ENCODE assay signal across 26 cellular contexts in genomic region chr14:55121146-55121545, GRCh38. TPM values are rescaled to one million over a fixed set of nuclear protein-coding genes. Genes with fewer than 3 reads are reported as not detected.
DNase-seq lines count a peak whose midpoint lies in the region; ATAC-seq, FAIRE-seq and TF ChIP-seq lines count a peak whose summit lies in the region.
"Had no signal": no experiment of that assay in that cellular context is flagged by ENCODE, and none has a peak within 500 bp of the region (broad histone marks: within the 10 kb centered on the region; RNA-seq: fewer than 3 reads in every experiment).

No MANE protein-coding gene starts in this region.

- FAIRE-seq in astrocyte (lab: Jason Lieb, UNC) (no peak), small intestine (lab: Jason Lieb, UNC) (no peak)
- FAIRE-seq: HepG2 had no signal

- H3K9ac ChIP-seq in astrocyte (ENCODE audit: low read length), result no peak overlapping the region
- H3K9ac ChIP-seq: GM23248 had no signal

- no peaks in the 10 kb centered on the region for H3K27me3 ChIP-seq in HL-60 (ENCODE audit: insufficient read depth, poor library complexity, severe bottlenecking)
- H3K27me3 ChIP-seq in astrocyte (ENCODE audit: insufficient read depth, low read length), result no peaks in the 10 kb centered on the region
- H3K27me3 ChIP-seq in small intestine (ENCODE audit: control insufficient read depth in 2 of 2, insufficient read depth in 2 of 2, low read length in 2 of 2), result no peaks in the 10 kb centered on the region
- H3K27me3 ChIP-seq: cardiac muscle cell had no signal

- H3K4me1 Mint-ChIP-seq in astrocyte (ENCODE audit: low read depth, unreplicated experiment), result peaks cover 37% of the 10 kb centered on the region

- CTCF ChIA-PET in GM10248 (lab: Yijun Ruan, JAX), result interaction anchor here (1.6 kb wide), 1 partner anchor 31 kb away, joined by 3 read pairs; no protein-coding TSS in a partner anchor

- POLR2A ChIA-PET in GM10248 (lab: Yijun Ruan, JAX), result no interaction called here

- peak; percentile 31 for ATAC-seq in left colon
- ATAC-seq in GM18858 (IDR thresholded peaks at IDR 0.05; ENCODE audit: unreplicated experiment), result no peak

- H3K4me1 ChIP-seq in astrocyte (ENCODE audit: insufficient read depth, low read length) (peaks cover 27% of the 10 kb centered on the region), small intestine (ENCODE audit: control insufficient read depth in 2 of 2, insufficient read depth in 1 of 2, low read depth in 1 of 2, low read length in 1 of 2) (peaks cover 20 to 27% of the 10 kb centered on the region in 2 donors)

- no peaks in the 10 kb centered on the region for H3K9me3 ChIP-seq in astrocyte (ENCODE audit: insufficient read depth, low read depth, low read length)
- no peaks in the 10 kb centered on the region for H3K9me3 ChIP-seq in small intestine (ENCODE audit: control insufficient read depth, low read depth)

- no peaks in the 10 kb centered on the region for H3K79me2 ChIP-seq in astrocyte (ENCODE audit: insufficient read depth, low read length)

- H3K4me2 ChIP-seq in astrocyte (ENCODE audit: low read length), result no peak overlapping the region

- 23 to 71% (median 40%) methylated on average over 6 of the region's 6 CpGs for WGBS in small intestine, 3 donors

- intact Hi-C loops in left colon (cut with DNase I, micrococcal nuclease), result no loop called here

- H2AFZ ChIP-seq in astrocyte (ENCODE audit: low read depth, low read length), result no peak overlapping the region
- H2AFZ ChIP-seq: GM23248 had no signal

- no peak for TF ChIP-seq CTCF in HL-60 (IDR thresholded peaks at IDR 0.05; ENCODE audit: insufficient read depth, low read length)
- no peak for TF ChIP-seq CTCF in astrocyte (IDR thresholded peaks at IDR 0.05; ENCODE audit: insufficient read depth, low read depth, low read length)
- TF ChIP-seq CTCF in GM10248 (IDR thresholded peaks at IDR 0.05; ENCODE audit: control extremely low read depth, extremely low read depth, low read depth, missing control alignments), result no peak

- H4K20me1 ChIP-seq in astrocyte (ENCODE audit: insufficient read depth, low read length), result no peaks in the 10 kb centered on the region

- peak overlapping the region; percentile 48 for H3K27ac ChIP-seq in HL-60 (replicated peaks)
- no peak overlapping the region for H3K27ac ChIP-seq in astrocyte (ENCODE audit: low read depth, low read length)
- H3K27ac ChIP-seq in small intestine (ENCODE audit: low read depth in 1 of 2, low read length in 1 of 2), result peak overlapping the region; percentile 50 to 81
- H3K27ac ChIP-seq: GM23248 had no signal

- H3K27me3 Mint-ChIP-seq in astrocyte (ENCODE audit: low read depth, unreplicated experiment), result no peaks in the 10 kb centered on the region
- H3K27me3 Mint-ChIP-seq: activated naive CD8-positive, alpha-beta T cell; memory B cell had no signal

- no peak for DNase-seq in HL-60 (ENCODE audit: low read depth in 1 of 2, low spot score in 1 of 2)
- DNase-seq in astrocyte (ENCODE audit: low read depth), result no peak
- DNase-seq in left colon, result peak in 1 of 2 donors; percentile 45
- DNase-seq in small intestine, result peak; percentile 87
- DNase-seq in GM10248 (ENCODE audit: extremely low spot score), result no peak
- no peak for DNase-seq in NCI-H2081 treated with DMSO at 0.1 percent for 48 hours (lab: John Stamatoyannopoulos, UW)
- no peak for DNase-seq in ureter (ENCODE audit: low spot score)
- DNase-seq: activated CD4-positive, alpha-beta T cell treated with anti-CD3 and anti-CD28 coated beads for 4 hours; activated T-cell treated with anti-CD3 and anti-CD28 coated beads for 4 hours; C1 segment of cervical spinal cord; dermis blood vessel endothelial cell; DND-41; glutamatergic neuron; GM23248; kidney glomerular epithelial cell; naive B cell; NCI-H1436 treated with DMSO at 0.1 percent for 48 hours; NCI-H2107; stimulated activated CD4-positive, alpha-beta T cell treated with anti-CD3 and anti-CD28 coated beads, Interleukin-2, amount 100 ng/mL, for 24 hours had no signal

- H3K36me3 ChIP-seq in astrocyte (ENCODE audit: insufficient read depth, low read length) (no peaks in the 10 kb centered on the region), small intestine (ENCODE audit: control insufficient read depth in 2 of 2, insufficient read depth in 2 of 2, low read length in 2 of 2) (no peaks in the 10 kb centered on the region)
- H3K36me3 ChIP-seq: cardiac muscle cell had no signal

- H3K27ac Mint-ChIP-seq in astrocyte (ENCODE audit: unreplicated experiment), result peak overlapping the region; percentile 35
- H3K27ac Mint-ChIP-seq: activated naive CD8-positive, alpha-beta T cell; memory B cell; T-helper 2 cell treated with Interferon-gamma antibody and Interleukin-4, amounts not matched to agents 5 μg/mL and 100 μg/mL, for 36 hours had no signal

- no peaks in the 10 kb centered on the region for H3K9me3 Mint-ChIP-seq in astrocyte (ENCODE audit: unreplicated experiment)
- H3K9me3 Mint-ChIP-seq: memory B cell; naive B cell; T-helper 2 cell treated with Interferon-gamma antibody and Interleukin-4, amounts not matched to agents 5 μg/mL and 100 μg/mL, for 36 hours had no signal

- no peaks in the 10 kb centered on the region for H3K36me3 Mint-ChIP-seq in astrocyte (ENCODE audit: low read depth, unreplicated experiment)
- H3K36me3 Mint-ChIP-seq: activated naive CD8-positive, alpha-beta T cell; memory B cell; naive B cell had no signal

- H3K4me3 ChIP-seq in HL-60 (replicated peaks; ENCODE audit: insufficient read depth, low read length) (no peak overlapping the region), astrocyte (ENCODE audit: insufficient read depth, low read depth, low read length) (no peak overlapping the region), small intestine (ENCODE audit: low read depth in 1 of 2, low read length in 2 of 2) (no peak overlapping the region)
- H3K4me3 ChIP-seq: cardiac muscle cell, GM23248 had no signal

- H3K4me3 Mint-ChIP-seq in astrocyte (ENCODE audit: unreplicated experiment), result no peak overlapping the region
- H3K4me3 Mint-ChIP-seq: activated naive CD8-positive, alpha-beta T cell; memory B cell; naive B cell; T-helper 2 cell treated with Interferon-gamma antibody and Interleukin-4, amounts not matched to agents 5 μg/mL and 100 μg/mL, for 36 hours had no signal

RNA-seq across cellular contexts. Expression of gene LGALS3, which starts 7.9 kb away (rescaled TPM):
- 37.4 and 48.3 TPM in 2 replicates for total RNA-seq in astrocyte
- total RNA-seq in left colon, result 1,000 to 10,000 TPM; 1,592 to 1,809 TPM
- polyA plus RNA-seq in small intestine, result 1,000 to 10,000 TPM in 2 of 3 donors, 100 to 1,000 TPM in 1; 593 to 2,279 (median 2,145) TPM
- 193 TPM for total RNA-seq in ureter
- total RNA-seq: OCI-LY7 had no signal
